In genomic region chr1:205528887-205529825, GRCh38 we compare ENCODE assay signal across 8 cellular contexts. TPM values are rescaled to one million over a fixed set of nuclear protein-coding genes. Genes with fewer than 3 reads are reported as not detected.
A peak's percentile ranks its signal among the peaks of the same experiment; 100 is the strongest.
DNase-seq lines count a peak whose midpoint lies in the region; TF ChIP-seq lines count a peak whose summit lies in the region.

No MANE protein-coding gene starts in this region.

- CTCF ChIA-PET in HEK293T (lab: Yijun Ruan, JAX): interaction anchor here (0.6 to 2.9 kb wide), 7 partner anchors 41 to 129 kb away, joined by 3 to 25 read pairs (median 3); no protein-coding TSS in a partner anchor

- H3K56ac ChIP-seq in mesendoderm (ENCODE audit: low read length): peak overlapping the region; percentile 87

- no peaks in the 10 kb centered on the region for H3K36me3 ChIP-seq in mesendoderm (ENCODE audit: control insufficient read depth, insufficient read depth, low read length)

- peak; percentile 81 for DNase-seq in COR-L47 (lab: John Stamatoyannopoulos, UW)
- DNase-seq in HEK293T (ENCODE audit: extremely low spot score): peak; percentile 97
- DNase-seq in NCI-H748 (lab: John Stamatoyannopoulos, UW; ENCODE audit: unreplicated experiment): peak; percentile 70
- DNase-seq in activated CD8-positive, alpha-beta memory T cell treated with anti-CD3 and anti-CD28 coated beads for 1 hour (ENCODE audit: extremely low read depth in 1 of 2, low read depth in 1 of 2): peak; percentile 53 to 83
- peak; percentile 82 for DNase-seq in effector CD8-positive, alpha-beta T cell (lab: John Stamatoyannopoulos, UW)
- DNase-seq in mesendoderm: peak; percentile 84
- DNase-seq in stimulated activated CD8-positive, alpha-beta memory T cell treated with anti-CD3 and anti-CD28 coated beads, Interleukin-15, amount 100 ng/mL, for 4 hours (ENCODE audit: low read depth in 2 of 2): peak; percentile 54
- no peak for DNase-seq in GF-D8 (lab: John Stamatoyannopoulos, UW)

- H3K18ac ChIP-seq in mesendoderm (ENCODE audit: low read length): no peak overlapping the region

- no peak overlapping the region for H3K4me3 ChIP-seq in mesendoderm (ENCODE audit: low read length)

- H2AK5ac ChIP-seq in mesendoderm (ENCODE audit: low read length): no peak overlapping the region

- H3K4me1 ChIP-seq in mesendoderm (ENCODE audit: control insufficient read depth, low read depth, low read length): no peaks in the 10 kb centered on the region

- H3K27ac ChIP-seq in mesendoderm (ENCODE audit: low read depth, low read length): no peak overlapping the region

- POLR2A ChIA-PET in HEK293T (lab: Yijun Ruan, JAX): interaction anchor here (1.3 kb wide), 1 partner anchor 103 kb away, joined by 8 read pairs; no protein-coding TSS in a partner anchor

- H2BK5ac ChIP-seq in mesendoderm (ENCODE audit: low read length): no peak overlapping the region

- H3K79me2 ChIP-seq in mesendoderm (ENCODE audit: control insufficient read depth, insufficient read depth, low read length): no peaks in the 10 kb centered on the region

- H4K5ac ChIP-seq in mesendoderm (ENCODE audit: low read length): no peak overlapping the region

- peak overlapping the region; percentile 59 for H3K9ac ChIP-seq in mesendoderm (ENCODE audit: low read length)

- no CpG with 5 or more reads among the region's 53 CpGs for WGBS in mesendoderm (ENCODE audit: extremely low coverage, insufficient coverage, low lambda C conversion rate)

- no peaks in the 10 kb centered on the region for H3K27me3 ChIP-seq in mesendoderm (ENCODE audit: insufficient read depth, low read length, poor library complexity)

- no peak overlapping the region for H4K8ac ChIP-seq in mesendoderm (ENCODE audit: low read depth, low read length)

- H3K79me1 ChIP-seq in mesendoderm (ENCODE audit: low read length): no peaks in the 10 kb centered on the region

- no peak overlapping the region for H2BK15ac ChIP-seq in mesendoderm (replicated peaks; ENCODE audit: low read depth)

- peak overlapping the region; percentile 54 for H3K4me2 ChIP-seq in mesendoderm (ENCODE audit: low read length)

- H3K4ac ChIP-seq in mesendoderm (ENCODE audit: low read depth, low read length): no peak overlapping the region

- H3K23ac ChIP-seq in mesendoderm (ENCODE audit: low read length): no peak overlapping the region

- H2BK120ac ChIP-seq in mesendoderm (ENCODE audit: low read depth, low read length): no peak overlapping the region

TF ChIP-seq in HEK293T, 16 proteins besides CTCF, POLR2A, EP300 and RAD21:
- TF ChIP-seq CTBP1 (IDR thresholded peaks at IDR 0.05; ENCODE audit: borderline replicate concordance) (no peak), HDGF (IDR thresholded peaks at IDR 0.05; ENCODE audit: borderline replicate concordance) (peak; percentile 84)

RNA-seq across cellular contexts. Expression of gene CDK18, which starts 24.7 kb away (rescaled TPM):
- 9.1 TPM for polyA plus RNA-seq in mesendoderm (2013, experiment 1 of 2)
- 8.9 TPM for polyA plus RNA-seq in mesendoderm (2013, experiment 2 of 2)
